In the genomic region with DNA sequence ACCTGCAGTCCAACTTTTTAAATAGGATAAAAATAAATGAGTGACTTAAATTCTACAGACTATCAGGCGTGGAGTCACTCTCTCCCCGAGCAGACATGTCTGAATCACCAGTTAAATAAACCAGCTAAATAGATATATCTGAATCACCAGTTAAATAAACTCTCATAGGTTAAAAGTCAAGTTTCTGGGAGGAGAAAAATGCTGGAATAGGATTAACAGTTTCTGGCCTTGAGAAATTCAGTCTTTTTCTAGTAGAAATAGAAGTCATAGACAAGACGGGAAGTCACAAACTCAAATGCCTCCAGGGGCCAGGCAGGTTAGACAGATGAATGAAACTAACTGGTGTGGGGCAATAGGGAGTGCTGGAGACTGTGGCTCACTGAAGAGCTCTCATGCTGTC, we compare ENCODE assay signal across 26 cellular contexts.
DNase-seq lines count a peak whose midpoint lies in the region; ATAC-seq and TF ChIP-seq lines count a peak whose summit lies in the region.
"Had no signal": no experiment of that assay in that cellular context is flagged by ENCODE, and none has a peak within 500 bp of the region (broad histone marks: within the 10 kb centered on the region; RNA-seq: fewer than 3 reads in every experiment).

No MANE protein-coding gene starts in this region.

- no peak overlapping the region for H3K9ac ChIP-seq in smooth muscle cell (ENCODE audit: low read depth)
- H3K9ac ChIP-seq: neural progenitor cell had no signal

- no peak overlapping the region for H2AFZ ChIP-seq in smooth muscle cell (ENCODE audit: low read depth)
- H2AFZ ChIP-seq: neural progenitor cell had no signal

- no peaks in the 10 kb centered on the region for H3K9me3 ChIP-seq in smooth muscle cell (replicated peaks; ENCODE audit: low read depth)
- H3K9me3 ChIP-seq: psoas muscle had no signal

- 24% methylated on average over 3 of the region's 3 CpGs for WGBS in smooth muscle cell (ENCODE audit: low lambda C conversion rate)

- no peaks in the 10 kb centered on the region for H4K20me1 ChIP-seq in smooth muscle cell (ENCODE audit: low read depth)

- H3K4me1 Mint-ChIP-seq in naive thymus-derived CD8-positive, alpha-beta T cell = no peaks in the 10 kb centered on the region
- H3K4me1 Mint-ChIP-seq: activated naive CD4-positive, alpha-beta T cell treated with anti-CD3 and anti-CD28 coated beads, Interleukin-2, amount 10 ng/mL, durations not matched to agents 7 days and 5 days; B cell; stimulated activated naive CD8-positive, alpha-beta T cell treated with anti-CD3 and anti-CD28 coated beads, Interleukin-15, amount 100 ng/mL, for 72 hours had no signal

- no peak overlapping the region for H3K4me3 ChIP-seq in smooth muscle cell
- H3K4me3 ChIP-seq: K562, neural progenitor cell, psoas muscle had no signal

- TF ChIP-seq CTCF in smooth muscle cell (IDR thresholded peaks at IDR 0.05; ENCODE audit: borderline replicate concordance, insufficient read depth, poor library complexity, severe bottlenecking) = no peak

- peak; percentile 73 for DNase-seq in EL
- DNase-seq in amniotic stem cell (lab: John Stamatoyannopoulos, UW) = peak; percentile 58
- peak; percentile 49 for DNase-seq in hepatic stellate cell (ENCODE audit: low spot score)
- DNase-seq in smooth muscle cell (lab: John Stamatoyannopoulos, UW; ENCODE audit: unreplicated experiment) = no peak
- no peak for DNase-seq in H4 (ENCODE audit: low spot score)
- DNase-seq in naive thymus-derived CD8-positive, alpha-beta T cell = no peak
- DNase-seq: activated CD4-positive, CD25-positive, alpha-beta regulatory T cell treated with anti-CD3 and anti-CD28 coated beads, Interleukin-2, amount 50 U/mL, for 72 hours; activated naive CD4-positive, alpha-beta T cell treated with anti-CD3 and anti-CD28 coated beads, Interleukin-2, amount 10 ng/mL, durations not matched to agents 7 days and 5 days; activated T-cell treated with anti-CD3 and anti-CD28 coated beads, Interleukin-2, amount 50 U/mL, for 72 hours; aorta; effector memory CD8-positive, alpha-beta T cell; GDM1; NCI-H2029; NCI-H446; psoas muscle; stimulated activated CD4-positive, alpha-beta T cell treated with anti-CD3 and anti-CD28 coated beads, Interleukin-4, amount 100 ng/mL, for 4 hours; stimulated activated naive CD8-positive, alpha-beta T cell treated with anti-CD3 and anti-CD28 coated beads, Interleukin-15, amount 100 ng/mL, for 72 hours; T1000 had no signal

- H3K79me2 ChIP-seq in smooth muscle cell (ENCODE audit: low read depth) = no peaks in the 10 kb centered on the region

- H3K27ac Mint-ChIP-seq in naive thymus-derived CD8-positive, alpha-beta T cell = no peak overlapping the region
- H3K27ac Mint-ChIP-seq: activated naive CD4-positive, alpha-beta T cell treated with anti-CD3 and anti-CD28 coated beads, Interleukin-2, amount 10 ng/mL, durations not matched to agents 7 days and 5 days; activated T-cell treated with anti-CD3 and anti-CD28 coated beads, Interleukin-2, amount 50 U/mL, for 72 hours; B cell; effector memory CD8-positive, alpha-beta T cell; neural progenitor cell; stimulated activated naive CD8-positive, alpha-beta T cell treated with anti-CD3 and anti-CD28 coated beads, Interleukin-15, amount 100 ng/mL, for 72 hours; type B pancreatic cell had no signal

- H3K27me3 Mint-ChIP-seq in naive thymus-derived CD8-positive, alpha-beta T cell = peaks cover 0 to 2% (median 0%) of the 10 kb centered on the region in 5 donors
- H3K27me3 Mint-ChIP-seq: activated naive CD4-positive, alpha-beta T cell treated with anti-CD3 and anti-CD28 coated beads, Interleukin-2, amount 10 ng/mL, durations not matched to agents 7 days and 5 days; B cell; effector memory CD8-positive, alpha-beta T cell; stimulated activated naive CD8-positive, alpha-beta T cell treated with anti-CD3 and anti-CD28 coated beads, Interleukin-15, amount 100 ng/mL, for 72 hours had no signal

- peaks cover 5% of the 10 kb centered on the region for H3F3A ChIP-seq in smooth muscle cell (ENCODE audit: low read depth)

- H3K27ac ChIP-seq in smooth muscle cell (ENCODE audit: low read depth) = peak overlapping the region; percentile 22
- H3K27ac ChIP-seq: neural progenitor cell, psoas muscle had no signal

- ATAC-seq in naive thymus-derived CD8-positive, alpha-beta T cell = no peak
- no peak for ATAC-seq in HG03442 (IDR thresholded peaks at IDR 0.05; ENCODE audit: unreplicated experiment)
- ATAC-seq in HG03378 (IDR thresholded peaks at IDR 0.05; ENCODE audit: unreplicated experiment) = no peak
- ATAC-seq: activated T-cell treated with anti-CD3 and anti-CD28 coated beads, Interleukin-2, amount 50 U/mL, for 72 hours; effector memory CD8-positive, alpha-beta T cell; K562; left lobe of liver; psoas muscle; SK-N-SH treated with all-trans-retinoic acid at 6 μM for 48 hours; stimulated activated naive CD8-positive, alpha-beta T cell treated with anti-CD3 and anti-CD28 coated beads, Interleukin-15, amount 100 ng/mL, for 72 hours had no signal

- peak overlapping the region; percentile 38 for H3K4me2 ChIP-seq in smooth muscle cell
- H3K4me2 ChIP-seq: neural progenitor cell had no signal

- H3K4me1 ChIP-seq in smooth muscle cell (ENCODE audit: low read depth) = no peaks in the 10 kb centered on the region
- H3K4me1 ChIP-seq: neural progenitor cell, psoas muscle had no signal

- no peaks in the 10 kb centered on the region for H3K27me3 ChIP-seq in smooth muscle cell (ENCODE audit: low read depth)
- H3K27me3 ChIP-seq: neural progenitor cell had no signal

- H3K36me3 ChIP-seq in smooth muscle cell (ENCODE audit: low read depth) = no peaks in the 10 kb centered on the region
- H3K36me3 ChIP-seq: neural progenitor cell had no signal

- no peak overlapping the region for H3K4me3 Mint-ChIP-seq in naive thymus-derived CD8-positive, alpha-beta T cell
- H3K4me3 Mint-ChIP-seq: activated naive CD4-positive, alpha-beta T cell treated with anti-CD3 and anti-CD28 coated beads, Interleukin-2, amount 10 ng/mL, durations not matched to agents 7 days and 5 days; activated T-cell treated with anti-CD3 and anti-CD28 coated beads, Interleukin-2, amount 50 U/mL, for 72 hours; B cell; effector memory CD8-positive, alpha-beta T cell; neural progenitor cell; stimulated activated naive CD8-positive, alpha-beta T cell treated with anti-CD3 and anti-CD28 coated beads, Interleukin-15, amount 100 ng/mL, for 72 hours; type B pancreatic cell had no signal

- no peaks in the 10 kb centered on the region for H3K36me3 Mint-ChIP-seq in naive thymus-derived CD8-positive, alpha-beta T cell
- H3K36me3 Mint-ChIP-seq: activated naive CD4-positive, alpha-beta T cell treated with anti-CD3 and anti-CD28 coated beads, Interleukin-2, amount 10 ng/mL, durations not matched to agents 7 days and 5 days; neural progenitor cell; type B pancreatic cell had no signal

- H3K9me3 Mint-ChIP-seq in naive thymus-derived CD8-positive, alpha-beta T cell = peaks cover 0 to 8% (median 0%) of the 10 kb centered on the region in 9 donors
- H3K9me3 Mint-ChIP-seq: neural progenitor cell, type B pancreatic cell had no signal

- POLR2A ChIA-PET in naive thymus-derived CD8-positive, alpha-beta T cell (lab: Charles Lee) = no interaction called here

Comparison
In these comparisons a context has a peak if more than half of its experiments do, and no peak if none do; other contexts are left out.
1. DNase-seq: peak in EL (single experiment), amniotic stem cell (single experiment) and hepatic stellate cell (single experiment); none in smooth muscle cell (single experiment), H4 (single experiment) and naive thymus-derived CD8-positive, alpha-beta T cell (0 of 10).